Comparison of ENCODE assay signal across 15 cellular contexts in the genomic region with DNA sequence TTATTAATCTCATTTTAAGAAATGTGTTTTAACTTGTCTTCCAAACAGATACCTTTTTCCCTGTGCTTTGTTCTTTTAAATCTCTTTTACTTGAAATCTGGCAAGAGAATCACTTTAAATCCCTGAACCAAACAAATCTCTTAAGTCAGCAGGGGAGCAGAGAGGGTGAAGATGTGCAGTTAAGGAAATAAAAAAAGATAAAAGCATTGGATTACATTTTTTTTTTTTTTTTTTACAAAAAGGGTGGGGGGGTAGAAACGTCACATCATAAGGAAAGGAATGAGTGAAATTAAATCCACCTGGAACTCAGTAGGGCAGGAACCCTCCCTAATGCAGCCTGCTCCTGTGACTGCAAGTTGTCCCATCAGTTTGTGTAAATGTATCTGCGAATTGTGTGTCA. TPM values are rescaled to one million over a fixed set of nuclear protein-coding genes. Genes with fewer than 3 reads are reported as not detected.
DNase-seq lines count a peak whose midpoint lies in the region; ATAC-seq and TF ChIP-seq lines count a peak whose summit lies in the region.
"Had no signal": no experiment of that assay in that cellular context is flagged by ENCODE, and none has a peak within 500 bp of the region (broad histone marks: within the 10 kb centered on the region; RNA-seq: fewer than 3 reads in every experiment).

No MANE protein-coding gene starts in this region.

- H3K4me3 Mint-ChIP-seq in activated naive CD4-positive, alpha-beta T cell treated with anti-CD3 and anti-CD28 coated beads for 36 hours = no peak overlapping the region

- WGBS in esophagus squamous epithelium, 2 donors = 4 to 5% methylated on average over 2 of the region's 2 CpGs
- 10 to 15% methylated on average over 2 of the region's 2 CpGs for WGBS in transverse colon (ENCODE audit: low coverage in 1 of 2), 2 donors

- in situ Hi-C loops in transverse colon (cut with MboI; ENCODE audit: low pct_ligation_motif_present in 1 of 4, low pct_unique_long_range_greater_than_20kb in 1 of 4, low sequenced_read_pairs in 3 of 4) = no loop called here

- no peak for DNase-seq in activated naive CD4-positive, alpha-beta T cell treated with anti-CD3 and anti-CD28 coated beads for 36 hours
- no peak for DNase-seq in activated naive CD4-positive, alpha-beta T cell treated with anti-CD3 and anti-CD28 coated beads, Interleukin-2, amount 50 U/mL, for 16 hours
- DNase-seq in NCI-H2029 treated with DMSO at 0.1 percent for 48 hours (lab: John Stamatoyannopoulos, UW) (peak; percentile 84), esophagus squamous epithelium (lab: John Stamatoyannopoulos, UW) (no peak), transverse colon (no peak), RWPE1 (ENCODE audit: low spot score) (no peak)
- DNase-seq in activated naive CD4-positive, alpha-beta T cell treated with Interleukin-2 at 50 U/mL for 16 hours = no peak
- DNase-seq: activated CD4-positive, alpha-beta T cell treated with anti-CD3 and anti-CD28 coated beads, Interleukin-2, amount 10 ng/mL, durations not matched to agents 24 days and 14 days; activated T-cell treated with anti-CD3 and anti-CD28 coated beads, Interleukin-2, amount 50 U/mL, for 4 hours; amniotic stem cell had no signal

- H3K27ac ChIP-seq in esophagus squamous epithelium (peak overlapping the region; percentile 89 to 95 (median 92)), transverse colon (peak overlapping the region; percentile 90 to 94 (median 90)), RWPE1 (no peak overlapping the region)

- peaks cover 14% of the 10 kb centered on the region for H3K36me3 Mint-ChIP-seq in activated naive CD4-positive, alpha-beta T cell treated with anti-CD3 and anti-CD28 coated beads for 36 hours (ENCODE audit: low read depth)

- TF ChIP-seq EP300 in transverse colon (IDR thresholded peaks at IDR 0.05; ENCODE audit: low read depth) = no peak

- intact Hi-C loops in activated naive CD4-positive, alpha-beta T cell treated with anti-CD3 and anti-CD28 coated beads for 36 hours (cut with micrococcal nuclease) = loop anchor here (5.0 to 10.0 kb wide), 7 partner anchors 934 to 1671 kb away; a partner anchor contains a TSS
- intact Hi-C loops in esophagus squamous epithelium (cut with DNase I) (no loop called here), transverse colon (cut with DNase I; ENCODE audit: low total_unique reads) (no loop called here)

- H3K36me3 ChIP-seq in esophagus squamous epithelium (no peaks in the 10 kb centered on the region), transverse colon (no peaks in the 10 kb centered on the region)

- H3K9me3 ChIP-seq in esophagus squamous epithelium (no peaks in the 10 kb centered on the region), transverse colon (no peaks in the 10 kb centered on the region)
- H3K9me3 ChIP-seq: mucosa of descending colon had no signal

- H3K4me1 Mint-ChIP-seq in activated naive CD4-positive, alpha-beta T cell treated with anti-CD3 and anti-CD28 coated beads for 36 hours (ENCODE audit: low read depth) = peaks cover 39% of the 10 kb centered on the region

- peaks cover 78% of the 10 kb centered on the region for H3K27me3 Mint-ChIP-seq in activated naive CD4-positive, alpha-beta T cell treated with anti-CD3 and anti-CD28 coated beads for 36 hours (ENCODE audit: low read depth)

- TF ChIP-seq CTCF in esophagus squamous epithelium (IDR thresholded peaks at IDR 0.05) (no peak), transverse colon (IDR thresholded peaks at IDR 0.05) (no peak), RWPE1 (conservative IDR thresholded peaks at IDR 0.05; ENCODE audit: low read depth) (no peak)

- ATAC-seq in GM19324 (IDR thresholded peaks at IDR 0.05; ENCODE audit: low FRiP score, unreplicated experiment) = no peak

- POLR2A ChIA-PET in RWPE1 (lab: Yijun Ruan, JAX; ENCODE audit: low non-redundant PET) = no interaction called here

- CTCF ChIA-PET in activated naive CD4-positive, alpha-beta T cell treated with anti-CD3 and anti-CD28 coated beads for 36 hours (lab: Charles Lee) = no interaction called here
- CTCF ChIA-PET in RWPE1 (lab: Yijun Ruan, JAX) = interaction anchor here (0.6 to 0.9 kb wide), 2 partner anchors 60 to 278 kb away, joined by 5 to 7 read pairs; no protein-coding TSS in a partner anchor

- H3K4me1 ChIP-seq in esophagus squamous epithelium = peaks cover 24 to 84% (median 32%) of the 10 kb centered on the region in 3 donors
- H3K4me1 ChIP-seq in transverse colon = peaks cover 8 to 60% (median 35%) of the 10 kb centered on the region in 4 donors

- TF ChIP-seq POLR2A in esophagus squamous epithelium (IDR thresholded peaks at IDR 0.05) = no peak
- TF ChIP-seq POLR2A in transverse colon (IDR thresholded peaks at IDR 0.05) = no peak

- H3K9me3 Mint-ChIP-seq in activated naive CD4-positive, alpha-beta T cell treated with anti-CD3 and anti-CD28 coated beads for 36 hours = peaks cover 4% of the 10 kb centered on the region

- H3K4me3 ChIP-seq in esophagus squamous epithelium (peak overlapping the region in 1 of 4 donors; percentile 72), transverse colon (no peak overlapping the region)
- H3K4me3 ChIP-seq: mucosa of descending colon had no signal

- H3K27ac Mint-ChIP-seq in activated naive CD4-positive, alpha-beta T cell treated with anti-CD3 and anti-CD28 coated beads for 36 hours = peak overlapping the region; percentile 8

- H3K27me3 ChIP-seq in esophagus squamous epithelium = peaks cover 0 to 99% (median 24%) of the 10 kb centered on the region in 4 donors
- H3K27me3 ChIP-seq in transverse colon = peaks cover 97% of the 10 kb centered on the region

RNA-seq across cellular contexts. Expression of a gene that starts 1.4 kb away (rescaled TPM):
- not detected for total RNA-seq in activated naive CD4-positive, alpha-beta T cell treated with anti-CD3 and anti-CD28 coated beads for 36 hours
- 1 to 10 TPM in 3 of 4 donors, under 1 TPM in 1; 0.82 to 8.4 (median 3.5) TPM for total RNA-seq in esophagus squamous epithelium
- 10 to 100 TPM in 1 of 4 donors, 1 to 10 TPM in 3; 1.5 to 12.5 (median 4.9) TPM for total RNA-seq in transverse colon
- total RNA-seq: activated CD4-positive, alpha-beta T cell treated with anti-CD3 and anti-CD28 coated beads, Interleukin-2, amount 10 ng/mL, durations not matched to agents 24 days and 14 days; activated T-cell treated with anti-CD3 and anti-CD28 coated beads, Interleukin-2, amount 50 U/mL, for 4 hours; epithelial cell of proximal tubule; T-helper 2 cell treated with Interferon-gamma antibody and Interleukin-4, amounts not matched to agents 100 ng/mL and 5 ng/mL, for 36 hours had no signal

RNA-seq across cellular contexts. Expression of a gene that starts 1.7 kb away (rescaled TPM):
- total RNA-seq in activated naive CD4-positive, alpha-beta T cell treated with anti-CD3 and anti-CD28 coated beads for 36 hours = not detected
- total RNA-seq in esophagus squamous epithelium (10 to 100 TPM; 27.7 to 34.4 (median 29.1) TPM), transverse colon (100 to 1,000 TPM in 1 of 4 donors, 10 to 100 TPM in 3; 53.2 to 157 (median 71.4) TPM)
- total RNA-seq: activated CD4-positive, alpha-beta T cell treated with anti-CD3 and anti-CD28 coated beads, Interleukin-2, amount 10 ng/mL, durations not matched to agents 24 days and 14 days; T-helper 2 cell treated with Interferon-gamma antibody and Interleukin-4, amounts not matched to agents 100 ng/mL and 5 ng/mL, for 36 hours; temporal lobe had no signal

Comparison
In these comparisons a context has a peak if more than half of its experiments do, and no peak if none do; other contexts are left out.
1. RNA of a gene that starts 1.7 kb away (total RNA-seq): 53.2 to 157 TPM in transverse colon and 27.7 to 34.4 TPM in esophagus squamous epithelium; not detected in activated naive CD4-positive, alpha-beta T cell treated with anti-CD3 and anti-CD28 coated beads for 36 hours; every median in the first group is over 10 times any median in the second.